In the genomic region with DNA sequence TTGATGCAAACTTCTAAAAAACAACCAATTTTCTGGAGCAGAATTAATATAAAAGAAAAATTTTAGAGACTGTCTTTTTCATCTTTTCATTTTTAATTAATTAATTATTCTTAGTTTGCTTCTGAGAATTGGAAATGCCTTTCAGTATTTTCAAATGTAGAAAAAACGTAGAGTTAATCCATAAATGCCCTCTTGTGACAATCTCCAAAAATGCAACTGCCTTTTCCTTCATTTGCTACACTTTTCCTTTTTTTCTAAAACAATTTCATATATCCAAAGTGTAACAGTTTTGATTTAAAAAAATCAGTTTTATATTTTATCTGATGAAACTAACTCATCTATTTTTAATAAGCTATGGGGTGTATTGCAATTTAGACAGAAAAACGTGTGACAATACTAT, we compare ENCODE assay signal across 12 cellular contexts.
DNase-seq lines count a peak whose midpoint lies in the region; TF ChIP-seq lines count a peak whose summit lies in the region.
"Had no signal": no experiment of that assay in that cellular context is flagged by ENCODE, and none has a peak within 500 bp of the region (broad histone marks: within the 10 kb centered on the region; RNA-seq: fewer than 3 reads in every experiment).

No MANE protein-coding gene starts in this region.

- peak overlapping the region in 2 of 5 experiments; percentile 67 to 84 for H3K27ac Mint-ChIP-seq in brain
- H3K27ac Mint-ChIP-seq: memory B cell had no signal

- no peaks in the 10 kb centered on the region for H3K27me3 Mint-ChIP-seq in brain
- H3K27me3 Mint-ChIP-seq: central memory CD8-positive, alpha-beta T cell; memory B cell had no signal

- DNase-seq in EL = peak; percentile 4
- peak; percentile 85 for DNase-seq in NCI-H1694 treated with DMSO at 0.1 percent for 48 hours (lab: John Stamatoyannopoulos, UW)
- DNase-seq in myocyte (ENCODE audit: low read depth) = peak; percentile 20
- no peak for DNase-seq in cerebellar nuclear complex (lab: John Stamatoyannopoulos, UW)
- DNase-seq in midbrain (lab: John Stamatoyannopoulos, UW) = no peak
- no peak for DNase-seq in activated effector memory CD4-positive, alpha-beta T cell treated with Interleukin-2 at 50 U/mL for 16 hours
- no peak for DNase-seq in amniotic stem cell (lab: John Stamatoyannopoulos, UW)
- DNase-seq: GOT3, transverse colon had no signal

- peak overlapping the region in 2 of 5 experiments; percentile 20 to 71 for H3K4me3 Mint-ChIP-seq in brain
- H3K4me3 Mint-ChIP-seq: central memory CD8-positive, alpha-beta T cell; memory B cell had no signal

- peaks cover 15% of the 10 kb centered on the region for H3K4me1 Mint-ChIP-seq in brain
- H3K4me1 Mint-ChIP-seq: central memory CD8-positive, alpha-beta T cell; memory B cell had no signal

- H3K9me3 Mint-ChIP-seq in brain = peaks cover 0 to 29% (median 14%) of the 10 kb centered on the region in 5 experiments

- TF ChIP-seq CTCF in brain (conservative IDR thresholded peaks at IDR 0.05) = peak; percentile 51 to 60

- no peaks in the 10 kb centered on the region for H3K36me3 Mint-ChIP-seq in brain
- H3K36me3 Mint-ChIP-seq: memory B cell had no signal

Comparison
In these comparisons a context has a peak if more than half of its experiments do, and no peak if none do; other contexts are left out.
1. DNase-seq: peak in EL (single experiment), NCI-H1694 treated with DMSO at 0.1 percent for 48 hours (single experiment) and myocyte (single experiment); none in cerebellar nuclear complex (0 of 2), midbrain (single experiment), activated effector memory CD4-positive, alpha-beta T cell treated with Interleukin-2 at 50 U/mL for 16 hours (single experiment) and amniotic stem cell (single experiment).